Comparison of ENCODE assay signal across 29 cellular contexts in genomic region chr7:92375013-92375412, GRCh38.
"Had no signal": no experiment of that assay in that cellular context is flagged by ENCODE, and none has a peak within 500 bp of the region (broad histone marks: within the 10 kb centered on the region; RNA-seq: fewer than 3 reads in every experiment).

No MANE protein-coding gene starts in this region.

- DNase-seq: activated B cell treated with CpG ODN at 0.5 μM for 24 hours; activated CD4-positive, alpha-beta memory T cell treated with anti-CD3 and anti-CD28 coated beads for 36 hours; activated CD4-positive, alpha-beta T cell treated with anti-CD3 and anti-CD28 coated beads for 4 hours; activated CD4-positive, alpha-beta T cell treated with anti-CD3 and anti-CD28 coated beads, Interleukin-2, amount 50 U/mL, for 1 hour; activated CD4-positive, CD25-positive, alpha-beta regulatory T cell treated with anti-CD3 and anti-CD28 coated beads, Interleukin-2, amount 50 U/mL, for 72 hours; activated CD8-positive, alpha-beta memory T cell treated with anti-CD3 and anti-CD28 coated beads, Interleukin-2, amount 50 U/mL, for 4 hours; activated gamma-delta T cell treated with Interleukin-2 at 50 U/mL for 16 hours; activated naive CD4-positive, alpha-beta T cell treated with anti-CD3 and anti-CD28 coated beads for 36 hours; activated T-cell treated with anti-CD3 and anti-CD28 coated beads for 4 hours; activated T-cell treated with anti-CD3 and anti-CD28 coated beads, Interleukin-2, amount 50 U/mL, for 4 hours; anterior cingulate cortex; Karpas-422; NCI-H1105; NCI-H1436; NCI-H1694; NCI-H1930; NCI-H345; NCI-H524 treated with DMSO at 0.1 percent for 48 hours; SHP77; SJCRH30; SW 1271; T-helper 1 cell; T-helper 2 cell; T-helper 9 cell had no signal

- H3K4me1 ChIP-seq: SJCRH30 had no signal

- H3K9me3 ChIP-seq: SJCRH30 had no signal

- H3K4me3 ChIP-seq: cardiac muscle cell, SJCRH30, SK-N-MC had no signal

- H3K27ac ChIP-seq: cardiac muscle cell, SJCRH30, SK-N-MC, VCaP had no signal

- H3K27me3 ChIP-seq: cardiac muscle cell, SJCRH30 had no signal

- ATAC-seq: activated naive CD4-positive, alpha-beta T cell treated with anti-CD3 and anti-CD28 coated beads, Interleukin-2, amount 50 U/mL, for 72 hours; activated T-cell treated with anti-CD3 and anti-CD28 coated beads, Interleukin-2, amount 50 U/mL, for 4 hours; Panc1 had no signal
